ENCODE assay signal across 1 cellular context in the genomic region with DNA sequence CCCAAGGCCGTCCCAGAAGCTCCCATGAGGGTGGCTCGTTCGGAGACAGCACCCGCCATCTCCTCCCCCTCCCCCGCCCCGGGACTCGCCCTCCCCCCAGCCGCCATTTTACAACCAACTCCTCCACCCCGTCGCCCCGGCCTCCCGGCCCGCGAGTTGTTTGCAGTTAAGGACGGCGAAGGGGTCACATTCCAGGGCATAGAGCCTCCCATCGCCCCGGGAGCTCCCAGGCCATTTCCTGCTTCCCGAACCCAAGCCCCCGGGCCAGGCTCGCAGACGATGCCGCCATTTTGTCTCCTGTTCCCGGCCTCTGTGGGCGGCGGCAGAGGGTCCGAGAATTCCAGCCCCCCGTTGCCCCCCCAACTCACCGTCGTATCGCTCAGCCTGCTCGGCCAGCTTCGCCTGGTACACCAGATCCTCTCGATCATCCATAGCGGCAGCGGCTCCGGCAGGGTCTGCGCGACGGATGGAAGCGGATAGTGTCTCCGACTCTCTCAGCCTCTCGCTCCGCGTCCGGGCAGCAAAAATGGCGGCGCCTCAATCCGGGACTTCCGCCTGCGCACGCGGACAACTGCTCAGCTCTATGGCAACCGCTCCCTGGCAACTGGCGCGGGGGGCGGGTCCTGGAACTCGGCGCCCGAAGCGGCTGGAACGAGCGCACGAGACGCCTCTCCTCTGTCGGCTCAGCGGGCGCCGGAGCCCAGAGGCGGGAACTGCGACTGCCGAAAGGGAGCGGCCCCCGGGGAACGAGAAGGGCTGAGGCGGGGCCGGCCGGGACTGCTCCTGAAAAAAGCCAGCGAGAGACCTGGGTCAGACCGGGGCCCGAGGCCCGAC.
TF ChIP-seq lines count a peak whose summit lies in the region.

A gene (minus strand): TSS at position 544 of the 834 bp plus-strand sequence. CDS start 112 bp downstream, at position 432.

TF ChIP-seq in WTC11, 78 proteins besides CTCF, POLR2A, EP300 and RAD21 (continued from another document and continues in another):
- TF ChIP-seq, protein P1, sequence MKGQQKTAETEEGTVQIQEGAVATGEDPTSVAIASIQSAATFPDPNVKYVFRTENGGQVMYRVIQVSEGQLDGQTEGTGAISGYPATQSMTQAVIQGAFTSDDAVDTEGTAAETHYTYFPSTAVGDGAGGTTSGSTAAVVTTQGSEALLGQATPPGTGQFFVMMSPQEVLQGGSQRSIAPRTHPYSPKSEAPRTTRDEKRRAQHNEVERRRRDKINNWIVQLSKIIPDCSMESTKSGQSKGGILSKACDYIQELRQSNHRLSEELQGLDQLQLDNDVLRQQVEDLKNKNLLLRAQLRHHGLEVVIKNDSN (CRISPR knock-in tag; IDR thresholded peaks at IDR 0.05), result peak; percentile 40; the same call in 1 of the 2 replicates
- TF ChIP-seq ZNF121 (CRISPR knock-in tag; IDR thresholded peaks at IDR 0.05), result no peak
- TF ChIP-seq ZNF263 (CRISPR knock-in tag; IDR thresholded peaks at IDR 0.05; ENCODE audit: low read depth), result no peak
- TF ChIP-seq ZNF423 (CRISPR knock-in tag; IDR thresholded peaks at IDR 0.05), result no peak
- peak; percentile 86; the same call in 1 of the 2 replicates for TF ChIP-seq FOXP1 (CRISPR knock-in tag; IDR thresholded peaks at IDR 0.05; ENCODE audit: borderline replicate concordance)
- no peak for TF ChIP-seq GRHL2 (CRISPR knock-in tag; IDR thresholded peaks at IDR 0.05; ENCODE audit: insufficient replicate concordance, severe bottlenecking)
- TF ChIP-seq JAZF1 (CRISPR knock-in tag; IDR thresholded peaks at IDR 0.05), result no peak
- TF ChIP-seq, protein P2, sequence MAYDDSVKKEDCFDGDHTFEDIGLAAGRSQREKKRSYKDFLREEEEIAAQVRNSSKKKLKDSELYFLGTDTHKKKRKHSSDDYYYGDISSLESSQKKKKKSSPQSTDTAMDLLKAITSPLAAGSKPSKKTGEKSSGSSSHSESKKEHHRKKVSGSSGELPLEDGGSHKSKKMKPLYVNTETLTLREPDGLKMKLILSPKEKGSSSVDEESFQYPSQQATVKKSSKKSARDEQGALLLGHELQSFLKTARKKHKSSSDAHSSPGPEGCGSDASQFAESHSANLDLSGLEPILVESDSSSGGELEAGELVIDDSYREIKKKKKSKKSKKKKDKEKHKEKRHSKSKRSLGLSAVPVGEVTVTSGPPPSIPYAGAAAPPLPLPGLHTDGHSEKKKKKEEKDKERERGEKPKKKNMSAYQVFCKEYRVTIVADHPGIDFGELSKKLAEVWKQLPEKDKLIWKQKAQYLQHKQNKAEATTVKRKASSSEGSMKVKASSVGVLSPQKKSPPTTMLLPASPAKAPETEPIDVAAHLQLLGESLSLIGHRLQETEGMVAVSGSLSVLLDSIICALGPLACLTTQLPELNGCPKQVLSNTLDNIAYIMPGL (CRISPR knock-in tag; IDR thresholded peaks at IDR 0.05), result peak; percentile 86
- peak; percentile 26; the same call in 1 of the 2 replicates for TF ChIP-seq TEAD4 (CRISPR knock-in tag; IDR thresholded peaks at IDR 0.05)
- TF ChIP-seq MXD4 (CRISPR knock-in tag; IDR thresholded peaks at IDR 0.05; ENCODE audit: borderline replicate concordance), result no peak
- no peak; the same call in 1 of the 2 replicates for TF ChIP-seq SP1 (CRISPR knock-in tag; conservative IDR thresholded peaks at IDR 0.05)
- TF ChIP-seq, protein P3, sequence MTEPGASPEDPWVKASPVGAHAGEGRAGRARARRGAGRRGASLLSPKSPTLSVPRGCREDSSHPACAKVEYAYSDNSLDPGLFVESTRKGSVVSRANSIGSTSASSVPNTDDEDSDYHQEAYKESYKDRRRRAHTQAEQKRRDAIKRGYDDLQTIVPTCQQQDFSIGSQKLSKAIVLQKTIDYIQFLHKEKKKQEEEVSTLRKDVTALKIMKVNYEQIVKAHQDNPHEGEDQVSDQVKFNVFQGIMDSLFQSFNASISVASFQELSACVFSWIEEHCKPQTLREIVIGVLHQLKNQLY (CRISPR knock-in tag; IDR thresholded peaks at IDR 0.05), result no peak
- TF ChIP-seq GTF2I (CRISPR knock-in tag; conservative IDR thresholded peaks at IDR 0.05), result no peak
- TF ChIP-seq, protein P4, sequence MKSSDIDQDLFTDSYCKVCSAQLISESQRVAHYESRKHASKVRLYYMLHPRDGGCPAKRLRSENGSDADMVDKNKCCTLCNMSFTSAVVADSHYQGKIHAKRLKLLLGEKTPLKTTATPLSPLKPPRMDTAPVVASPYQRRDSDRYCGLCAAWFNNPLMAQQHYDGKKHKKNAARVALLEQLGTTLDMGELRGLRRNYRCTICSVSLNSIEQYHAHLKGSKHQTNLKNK (CRISPR knock-in tag; IDR thresholded peaks at IDR 0.05), result no peak
- TF ChIP-seq, protein P5, sequence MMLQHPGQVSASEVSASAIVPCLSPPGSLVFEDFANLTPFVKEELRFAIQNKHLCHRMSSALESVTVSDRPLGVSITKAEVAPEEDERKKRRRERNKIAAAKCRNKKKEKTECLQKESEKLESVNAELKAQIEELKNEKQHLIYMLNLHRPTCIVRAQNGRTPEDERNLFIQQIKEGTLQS (CRISPR knock-in tag; conservative IDR thresholded peaks at IDR 0.05), result no peak
- TF ChIP-seq, protein P6, sequence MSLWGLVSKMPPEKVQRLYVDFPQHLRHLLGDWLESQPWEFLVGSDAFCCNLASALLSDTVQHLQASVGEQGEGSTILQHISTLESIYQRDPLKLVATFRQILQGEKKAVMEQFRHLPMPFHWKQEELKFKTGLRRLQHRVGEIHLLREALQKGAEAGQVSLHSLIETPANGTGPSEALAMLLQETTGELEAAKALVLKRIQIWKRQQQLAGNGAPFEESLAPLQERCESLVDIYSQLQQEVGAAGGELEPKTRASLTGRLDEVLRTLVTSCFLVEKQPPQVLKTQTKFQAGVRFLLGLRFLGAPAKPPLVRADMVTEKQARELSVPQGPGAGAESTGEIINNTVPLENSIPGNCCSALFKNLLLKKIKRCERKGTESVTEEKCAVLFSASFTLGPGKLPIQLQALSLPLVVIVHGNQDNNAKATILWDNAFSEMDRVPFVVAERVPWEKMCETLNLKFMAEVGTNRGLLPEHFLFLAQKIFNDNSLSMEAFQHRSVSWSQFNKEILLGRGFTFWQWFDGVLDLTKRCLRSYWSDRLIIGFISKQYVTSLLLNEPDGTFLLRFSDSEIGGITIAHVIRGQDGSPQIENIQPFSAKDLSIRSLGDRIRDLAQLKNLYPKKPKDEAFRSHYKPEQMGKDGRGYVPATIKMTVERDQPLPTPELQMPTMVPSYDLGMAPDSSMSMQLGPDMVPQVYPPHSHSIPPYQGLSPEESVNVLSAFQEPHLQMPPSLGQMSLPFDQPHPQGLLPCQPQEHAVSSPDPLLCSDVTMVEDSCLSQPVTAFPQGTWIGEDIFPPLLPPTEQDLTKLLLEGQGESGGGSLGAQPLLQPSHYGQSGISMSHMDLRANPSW (CRISPR knock-in tag; conservative IDR thresholded peaks at IDR 0.05; ENCODE audit: low read depth), result no peak
- TF ChIP-seq RELA (CRISPR knock-in tag; IDR thresholded peaks at IDR 0.05; ENCODE audit: borderline replicate concordance), result no peak
- no peak for TF ChIP-seq ZNF317 (CRISPR knock-in tag; IDR thresholded peaks at IDR 0.05; ENCODE audit: borderline replicate concordance, low read depth)
- no peak for TF ChIP-seq OVOL2 (CRISPR knock-in tag; IDR thresholded peaks at IDR 0.05; ENCODE audit: borderline replicate concordance)
- TF ChIP-seq TP53 (CRISPR knock-in tag; IDR thresholded peaks at IDR 0.05), result no peak; the same call in 1 of the 2 replicates
- TF ChIP-seq NFATC4 (CRISPR knock-in tag; IDR thresholded peaks at IDR 0.05), result no peak
- TF ChIP-seq, protein P7, sequence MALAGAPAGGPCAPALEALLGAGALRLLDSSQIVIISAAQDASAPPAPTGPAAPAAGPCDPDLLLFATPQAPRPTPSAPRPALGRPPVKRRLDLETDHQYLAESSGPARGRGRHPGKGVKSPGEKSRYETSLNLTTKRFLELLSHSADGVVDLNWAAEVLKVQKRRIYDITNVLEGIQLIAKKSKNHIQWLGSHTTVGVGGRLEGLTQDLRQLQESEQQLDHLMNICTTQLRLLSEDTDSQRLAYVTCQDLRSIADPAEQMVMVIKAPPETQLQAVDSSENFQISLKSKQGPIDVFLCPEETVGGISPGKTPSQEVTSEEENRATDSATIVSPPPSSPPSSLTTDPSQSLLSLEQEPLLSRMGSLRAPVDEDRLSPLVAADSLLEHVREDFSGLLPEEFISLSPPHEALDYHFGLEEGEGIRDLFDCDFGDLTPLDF (CRISPR knock-in tag; IDR thresholded peaks at IDR 0.05), result no peak
- TF ChIP-seq, protein P8, sequence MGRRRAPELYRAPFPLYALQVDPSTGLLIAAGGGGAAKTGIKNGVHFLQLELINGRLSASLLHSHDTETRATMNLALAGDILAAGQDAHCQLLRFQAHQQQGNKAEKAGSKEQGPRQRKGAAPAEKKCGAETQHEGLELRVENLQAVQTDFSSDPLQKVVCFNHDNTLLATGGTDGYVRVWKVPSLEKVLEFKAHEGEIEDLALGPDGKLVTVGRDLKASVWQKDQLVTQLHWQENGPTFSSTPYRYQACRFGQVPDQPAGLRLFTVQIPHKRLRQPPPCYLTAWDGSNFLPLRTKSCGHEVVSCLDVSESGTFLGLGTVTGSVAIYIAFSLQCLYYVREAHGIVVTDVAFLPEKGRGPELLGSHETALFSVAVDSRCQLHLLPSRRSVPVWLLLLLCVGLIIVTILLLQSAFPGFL (CRISPR knock-in tag; IDR thresholded peaks at IDR 0.05; ENCODE audit: borderline replicate concordance), result no peak
- peak; percentile 55; the same call in 1 of the 2 replicates for TF ChIP-seq TEAD1 (CRISPR knock-in tag; IDR thresholded peaks at IDR 0.05)
- TF ChIP-seq NR2C2 (CRISPR knock-in tag; IDR thresholded peaks at IDR 0.05), result no peak
- TF ChIP-seq NFE2L1 (CRISPR knock-in tag; IDR thresholded peaks at IDR 0.05), result peak; percentile 14; the same call in 1 of the 2 replicates
- no peak for TF ChIP-seq ELF4 (CRISPR knock-in tag; IDR thresholded peaks at IDR 0.05; ENCODE audit: low read depth)
- no peak for TF ChIP-seq NR3C1 (CRISPR knock-in tag; conservative IDR thresholded peaks at IDR 0.05; ENCODE audit: low read depth)
- TF ChIP-seq, protein P9, sequence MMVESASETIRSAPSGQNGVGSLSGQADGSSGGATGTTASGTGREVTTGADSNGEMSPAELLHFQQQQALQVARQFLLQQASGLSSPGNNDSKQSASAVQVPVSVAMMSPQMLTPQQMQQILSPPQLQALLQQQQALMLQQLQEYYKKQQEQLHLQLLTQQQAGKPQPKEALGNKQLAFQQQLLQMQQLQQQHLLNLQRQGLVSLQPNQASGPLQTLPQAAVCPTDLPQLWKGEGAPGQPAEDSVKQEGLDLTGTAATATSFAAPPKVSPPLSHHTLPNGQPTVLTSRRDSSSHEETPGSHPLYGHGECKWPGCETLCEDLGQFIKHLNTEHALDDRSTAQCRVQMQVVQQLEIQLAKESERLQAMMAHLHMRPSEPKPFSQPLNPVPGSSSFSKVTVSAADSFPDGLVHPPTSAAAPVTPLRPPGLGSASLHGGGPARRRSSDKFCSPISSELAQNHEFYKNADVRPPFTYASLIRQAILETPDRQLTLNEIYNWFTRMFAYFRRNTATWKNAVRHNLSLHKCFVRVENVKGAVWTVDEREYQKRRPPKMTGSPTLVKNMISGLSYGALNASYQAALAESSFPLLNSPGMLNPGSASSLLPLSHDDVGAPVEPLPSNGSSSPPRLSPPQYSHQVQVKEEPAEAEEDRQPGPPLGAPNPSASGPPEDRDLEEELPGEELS (CRISPR knock-in tag; IDR thresholded peaks at IDR 0.05), result no peak
- TF ChIP-seq, protein P10, sequence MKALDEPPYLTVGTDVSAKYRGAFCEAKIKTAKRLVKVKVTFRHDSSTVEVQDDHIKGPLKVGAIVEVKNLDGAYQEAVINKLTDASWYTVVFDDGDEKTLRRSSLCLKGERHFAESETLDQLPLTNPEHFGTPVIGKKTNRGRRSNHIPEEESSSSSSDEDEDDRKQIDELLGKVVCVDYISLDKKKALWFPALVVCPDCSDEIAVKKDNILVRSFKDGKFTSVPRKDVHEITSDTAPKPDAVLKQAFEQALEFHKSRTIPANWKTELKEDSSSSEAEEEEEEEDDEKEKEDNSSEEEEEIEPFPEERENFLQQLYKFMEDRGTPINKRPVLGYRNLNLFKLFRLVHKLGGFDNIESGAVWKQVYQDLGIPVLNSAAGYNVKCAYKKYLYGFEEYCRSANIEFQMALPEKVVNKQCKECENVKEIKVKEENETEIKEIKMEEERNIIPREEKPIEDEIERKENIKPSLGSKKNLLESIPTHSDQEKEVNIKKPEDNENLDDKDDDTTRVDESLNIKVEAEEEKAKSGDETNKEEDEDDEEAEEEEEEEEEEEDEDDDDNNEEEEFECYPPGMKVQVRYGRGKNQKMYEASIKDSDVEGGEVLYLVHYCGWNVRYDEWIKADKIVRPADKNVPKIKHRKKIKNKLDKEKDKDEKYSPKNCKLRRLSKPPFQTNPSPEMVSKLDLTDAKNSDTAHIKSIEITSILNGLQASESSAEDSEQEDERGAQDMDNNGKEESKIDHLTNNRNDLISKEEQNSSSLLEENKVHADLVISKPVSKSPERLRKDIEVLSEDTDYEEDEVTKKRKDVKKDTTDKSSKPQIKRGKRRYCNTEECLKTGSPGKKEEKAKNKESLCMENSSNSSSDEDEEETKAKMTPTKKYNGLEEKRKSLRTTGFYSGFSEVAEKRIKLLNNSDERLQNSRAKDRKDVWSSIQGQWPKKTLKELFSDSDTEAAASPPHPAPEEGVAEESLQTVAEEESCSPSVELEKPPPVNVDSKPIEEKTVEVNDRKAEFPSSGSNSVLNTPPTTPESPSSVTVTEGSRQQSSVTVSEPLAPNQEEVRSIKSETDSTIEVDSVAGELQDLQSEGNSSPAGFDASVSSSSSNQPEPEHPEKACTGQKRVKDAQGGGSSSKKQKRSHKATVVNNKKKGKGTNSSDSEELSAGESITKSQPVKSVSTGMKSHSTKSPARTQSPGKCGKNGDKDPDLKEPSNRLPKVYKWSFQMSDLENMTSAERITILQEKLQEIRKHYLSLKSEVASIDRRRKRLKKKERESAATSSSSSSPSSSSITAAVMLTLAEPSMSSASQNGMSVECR (CRISPR knock-in tag; IDR thresholded peaks at IDR 0.05; ENCODE audit: borderline replicate concordance), result peak; percentile 31; the same call in 1 of the 2 replicates
- TF ChIP-seq, protein P11, sequence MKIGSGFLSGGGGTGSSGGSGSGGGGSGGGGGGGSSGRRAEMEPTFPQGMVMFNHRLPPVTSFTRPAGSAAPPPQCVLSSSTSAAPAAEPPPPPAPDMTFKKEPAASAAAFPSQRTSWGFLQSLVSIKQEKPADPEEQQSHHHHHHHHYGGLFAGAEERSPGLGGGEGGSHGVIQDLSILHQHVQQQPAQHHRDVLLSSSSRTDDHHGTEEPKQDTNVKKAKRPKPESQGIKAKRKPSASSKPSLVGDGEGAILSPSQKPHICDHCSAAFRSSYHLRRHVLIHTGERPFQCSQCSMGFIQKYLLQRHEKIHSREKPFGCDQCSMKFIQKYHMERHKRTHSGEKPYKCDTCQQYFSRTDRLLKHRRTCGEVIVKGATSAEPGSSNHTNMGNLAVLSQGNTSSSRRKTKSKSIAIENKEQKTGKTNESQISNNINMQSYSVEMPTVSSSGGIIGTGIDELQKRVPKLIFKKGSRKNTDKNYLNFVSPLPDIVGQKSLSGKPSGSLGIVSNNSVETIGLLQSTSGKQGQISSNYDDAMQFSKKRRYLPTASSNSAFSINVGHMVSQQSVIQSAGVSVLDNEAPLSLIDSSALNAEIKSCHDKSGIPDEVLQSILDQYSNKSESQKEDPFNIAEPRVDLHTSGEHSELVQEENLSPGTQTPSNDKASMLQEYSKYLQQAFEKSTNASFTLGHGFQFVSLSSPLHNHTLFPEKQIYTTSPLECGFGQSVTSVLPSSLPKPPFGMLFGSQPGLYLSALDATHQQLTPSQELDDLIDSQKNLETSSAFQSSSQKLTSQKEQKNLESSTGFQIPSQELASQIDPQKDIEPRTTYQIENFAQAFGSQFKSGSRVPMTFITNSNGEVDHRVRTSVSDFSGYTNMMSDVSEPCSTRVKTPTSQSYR (CRISPR knock-in tag; IDR thresholded peaks at IDR 0.05), result no peak
- no peak for TF ChIP-seq ZNF219 (CRISPR knock-in tag; IDR thresholded peaks at IDR 0.05; ENCODE audit: borderline replicate concordance)
- TF ChIP-seq CREB1 (CRISPR knock-in tag; IDR thresholded peaks at IDR 0.05), result no peak
- no peak for TF ChIP-seq NFYB (CRISPR knock-in tag; conservative IDR thresholded peaks at IDR 0.05; ENCODE audit: low read depth)
